ENCODE assay signal across 16 cellular contexts in genomic region chrX:40987413-40987812, GRCh38.
DNase-seq lines count a peak whose midpoint lies in the region; ATAC-seq and TF ChIP-seq lines count a peak whose summit lies in the region.
"Had no signal": no experiment of that assay in that cellular context is flagged by ENCODE, and none has a peak within 500 bp of the region (broad histone marks: within the 10 kb centered on the region; RNA-seq: fewer than 3 reads in every experiment).

No MANE protein-coding gene starts in this region.

- H3K27ac Mint-ChIP-seq in GM23338: no peak overlapping the region
- no peak overlapping the region for H3K27ac Mint-ChIP-seq in neural progenitor cell

- no peaks in the 10 kb centered on the region for H3K27me3 Mint-ChIP-seq in GM23338 (ENCODE audit: insufficient read depth, low read depth, poor library complexity)
- H3K27me3 Mint-ChIP-seq in neural progenitor cell (ENCODE audit: insufficient read depth, low read depth): no peaks in the 10 kb centered on the region
- H3K27me3 Mint-ChIP-seq: CD4-positive, CD25-positive, alpha-beta regulatory T cell had no signal

- H3K79me2 ChIP-seq in GM23338 (replicated peaks; ENCODE audit: insufficient read depth) (no peaks in the 10 kb centered on the region), neural progenitor cell (ENCODE audit: low read depth) (no peaks in the 10 kb centered on the region)

- ATAC-seq in GM23338: peak; percentile 75
- ATAC-seq: GM12878, HCT116 had no signal

- H3K4me2 ChIP-seq in GM23338 (no peak overlapping the region), neural progenitor cell (no peak overlapping the region)
- H3K4me2 ChIP-seq: BLaER1 treated with 17β-estradiol and CSF1 and Interleukin-3, amounts not matched to agents 10 nM and 100 nM had no signal

- no peak overlapping the region for H2AFZ ChIP-seq in GM23338
- peak overlapping the region; percentile 31 for H2AFZ ChIP-seq in neural progenitor cell (replicated peaks)

- H3K9ac ChIP-seq in NT2/D1 (ENCODE audit: insufficient read length, low read depth) (no peak overlapping the region), neural progenitor cell (no peak overlapping the region)
- H3K9ac ChIP-seq: BLaER1 treated with 17β-estradiol and CSF1 and Interleukin-3, amounts not matched to agents 10 nM and 100 nM had no signal

- no peaks in the 10 kb centered on the region for H3K9me2 ChIP-seq in GM23338 (ENCODE audit: insufficient read depth)

- H3K9me3 Mint-ChIP-seq in GM23338: peaks cover 3% of the 10 kb centered on the region; the same call in 1 of the 3 replicates
- peaks cover 16% of the 10 kb centered on the region for H3K9me3 Mint-ChIP-seq in neural progenitor cell

- no peaks in the 10 kb centered on the region for H4K20me1 ChIP-seq in GM23338 (replicated peaks; ENCODE audit: insufficient read depth)
- H4K20me1 ChIP-seq in neural progenitor cell (ENCODE audit: low read depth): no peaks in the 10 kb centered on the region
- H4K20me1 ChIP-seq: BLaER1 treated with 17β-estradiol and CSF1 and Interleukin-3, amounts not matched to agents 10 nM and 100 nM had no signal

- H3F3A ChIP-seq in GM23338 (replicated peaks; ENCODE audit: low read depth) (no peaks in the 10 kb centered on the region), neural progenitor cell (ENCODE audit: low read depth) (no peaks in the 10 kb centered on the region)

- H3K4me3 ChIP-seq in GM23338 (no peak overlapping the region), NT2/D1 (ENCODE audit: insufficient read length, low read depth) (no peak overlapping the region), neural progenitor cell (no peak overlapping the region)
- H3K4me3 ChIP-seq: BLaER1 treated with 17β-estradiol and CSF1 and Interleukin-3, amounts not matched to agents 10 nM and 100 nM; GM12878 had no signal

- intact Hi-C loops in cardiac septum (cut with DNase I): no loop called here

- TF ChIP-seq CTCF in GM23338 (conservative IDR thresholded peaks at IDR 0.05; ENCODE audit: low read depth in 2 of 2) (no peak), neural progenitor cell (IDR thresholded peaks at IDR 0.05) (no peak)

- H3K27ac ChIP-seq in GM23338 (ENCODE audit: low read depth) (no peak overlapping the region), neural progenitor cell (no peak overlapping the region)
- H3K27ac ChIP-seq: BLaER1 treated with 17β-estradiol and CSF1 and Interleukin-3, amounts not matched to agents 10 nM and 100 nM; HL-60 had no signal

- H3K4me1 Mint-ChIP-seq in GM23338: peaks cover 6% of the 10 kb centered on the region
- H3K4me1 Mint-ChIP-seq in neural progenitor cell: peaks cover 4% of the 10 kb centered on the region

- H3K4me3 Mint-ChIP-seq in GM23338: no peak overlapping the region; the same call in 2 of the 3 replicates
- H3K4me3 Mint-ChIP-seq in neural progenitor cell: no peak overlapping the region
- H3K4me3 Mint-ChIP-seq: CD4-positive, CD25-positive, alpha-beta regulatory T cell had no signal

- TF ChIP-seq POLR2A in erythroblast (IDR thresholded peaks at IDR 0.05; ENCODE audit: low read length): no peak

- DNase-seq in GM23338 (ENCODE audit: low spot score) (peak; percentile 30), NT2/D1 (ENCODE audit: low read depth, low spot score) (peak; percentile 32), erythroblast (lab: John Stamatoyannopoulos, UW) (peak; percentile 63 to 88), neural progenitor cell (ENCODE audit: low spot score) (no peak), NCI-H1048 (lab: John Stamatoyannopoulos, UW) (no peak), cardiac septum (ENCODE audit: low spot score) (no peak), T-helper 9 cell (no peak)
- DNase-seq: ACHN; Calu3; CD4-positive, CD25-positive, alpha-beta regulatory T cell; DMS 273 treated with DMSO at 0.1 percent for 48 hours; GOT3 had no signal

- H3K36me3 ChIP-seq in GM23338 (ENCODE audit: insufficient read depth) (no peaks in the 10 kb centered on the region), NT2/D1 (ENCODE audit: insufficient read depth, insufficient read length, low read length) (no peaks in the 10 kb centered on the region), neural progenitor cell (no peaks in the 10 kb centered on the region)
- H3K36me3 ChIP-seq: BLaER1 treated with 17β-estradiol and CSF1 and Interleukin-3, amounts not matched to agents 10 nM and 100 nM had no signal

- H3K9me3 ChIP-seq in NT2/D1 (ENCODE audit: insufficient read depth, low read length): 0 out of 2 replicates have a peak, but pooled peaks cover 5% of the 10 kb centered on the region
- no peaks in the 10 kb centered on the region for H3K9me3 ChIP-seq in neural progenitor cell (ENCODE audit: low read depth)

- H3K4me1 ChIP-seq in GM23338 (ENCODE audit: insufficient read depth) (no peaks in the 10 kb centered on the region; the same call in 1 of the 2 replicates), NT2/D1 (ENCODE audit: insufficient read depth, insufficient read length) (no peaks in the 10 kb centered on the region), neural progenitor cell (peaks cover 4% of the 10 kb centered on the region)
- H3K4me1 ChIP-seq: BLaER1 treated with 17β-estradiol and CSF1 and Interleukin-3, amounts not matched to agents 10 nM and 100 nM had no signal

- H3K36me3 Mint-ChIP-seq in GM23338 (ENCODE audit: low read depth) (peaks cover 4% of the 10 kb centered on the region; the same call in 1 of the 3 replicates), neural progenitor cell (no peaks in the 10 kb centered on the region)
- H3K36me3 Mint-ChIP-seq: CD4-positive, CD25-positive, alpha-beta regulatory T cell had no signal

- H3K27me3 ChIP-seq in GM23338 (ENCODE audit: insufficient read depth) (no peaks in the 10 kb centered on the region), NT2/D1 (ENCODE audit: insufficient read depth, insufficient read length) (no peaks in the 10 kb centered on the region), neural progenitor cell (no peaks in the 10 kb centered on the region)

TF ChIP-seq in GM23338, 12 proteins besides CTCF, POLR2A, EP300 and RAD21 (continues in another document):
- TF ChIP-seq EZH2phosphoT487 (IDR thresholded peaks at IDR 0.05; ENCODE audit: unreplicated experiment) (no peak), JUNB (IDR thresholded peaks at IDR 0.05; ENCODE audit: unreplicated experiment) (no peak), ZNF331 (CRISPR knock-in tag; IDR thresholded peaks at IDR 0.05; ENCODE audit: low read depth) (no peak), ZNF462 (CRISPR knock-in tag; IDR thresholded peaks at IDR 0.05) (no peak), POLR2AphosphoS5 (IDR thresholded peaks at IDR 0.05; ENCODE audit: low read depth) (no peak)

Comparison
In these comparisons a context has a peak if more than half of its experiments do, and no peak if none do; other contexts are left out.
1. DNase-seq: peak in GM23338 (single experiment), NT2/D1 (single experiment) and erythroblast (2 of 2); none in neural progenitor cell (single experiment), NCI-H1048 (single experiment), cardiac septum (single experiment) and T-helper 9 cell (single experiment).